In the genomic region with DNA sequence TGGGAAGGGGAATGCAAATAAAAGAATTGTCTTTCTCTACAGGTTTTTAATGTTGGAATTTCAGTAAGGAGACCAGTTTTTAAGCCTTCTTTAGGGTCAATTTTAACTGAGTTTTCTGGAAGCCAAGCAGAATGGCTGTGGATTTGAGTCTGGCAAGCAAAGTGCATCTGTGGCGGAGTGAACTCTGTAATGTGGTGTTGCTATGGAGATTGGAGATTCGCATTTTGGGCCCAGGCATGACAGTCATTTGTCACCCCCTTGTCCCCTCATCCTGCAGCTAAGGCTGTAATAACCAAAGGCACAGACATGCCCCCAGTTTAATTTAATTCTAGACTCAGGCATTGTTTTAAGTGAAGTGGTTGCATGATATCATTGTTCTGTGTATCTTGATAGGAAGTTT, we compare ENCODE assay signal across 1 cellular context.
TF ChIP-seq lines count a peak whose summit lies in the region.

No MANE protein-coding gene starts in this region.

TF ChIP-seq in WTC11, 78 proteins besides CTCF, POLR2A, EP300 and RAD21 (continued from another document):
- TF ChIP-seq, protein P1, sequence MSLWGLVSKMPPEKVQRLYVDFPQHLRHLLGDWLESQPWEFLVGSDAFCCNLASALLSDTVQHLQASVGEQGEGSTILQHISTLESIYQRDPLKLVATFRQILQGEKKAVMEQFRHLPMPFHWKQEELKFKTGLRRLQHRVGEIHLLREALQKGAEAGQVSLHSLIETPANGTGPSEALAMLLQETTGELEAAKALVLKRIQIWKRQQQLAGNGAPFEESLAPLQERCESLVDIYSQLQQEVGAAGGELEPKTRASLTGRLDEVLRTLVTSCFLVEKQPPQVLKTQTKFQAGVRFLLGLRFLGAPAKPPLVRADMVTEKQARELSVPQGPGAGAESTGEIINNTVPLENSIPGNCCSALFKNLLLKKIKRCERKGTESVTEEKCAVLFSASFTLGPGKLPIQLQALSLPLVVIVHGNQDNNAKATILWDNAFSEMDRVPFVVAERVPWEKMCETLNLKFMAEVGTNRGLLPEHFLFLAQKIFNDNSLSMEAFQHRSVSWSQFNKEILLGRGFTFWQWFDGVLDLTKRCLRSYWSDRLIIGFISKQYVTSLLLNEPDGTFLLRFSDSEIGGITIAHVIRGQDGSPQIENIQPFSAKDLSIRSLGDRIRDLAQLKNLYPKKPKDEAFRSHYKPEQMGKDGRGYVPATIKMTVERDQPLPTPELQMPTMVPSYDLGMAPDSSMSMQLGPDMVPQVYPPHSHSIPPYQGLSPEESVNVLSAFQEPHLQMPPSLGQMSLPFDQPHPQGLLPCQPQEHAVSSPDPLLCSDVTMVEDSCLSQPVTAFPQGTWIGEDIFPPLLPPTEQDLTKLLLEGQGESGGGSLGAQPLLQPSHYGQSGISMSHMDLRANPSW (CRISPR knock-in tag; conservative IDR thresholded peaks at IDR 0.05; ENCODE audit: low read depth), result no peak
- TF ChIP-seq CREM (CRISPR knock-in tag; IDR thresholded peaks at IDR 0.05), result no peak
